8 cellular contexts compared by ENCODE assay signal in genomic region chr18:32091325-32091723, GRCh38. TPM values are rescaled to one million over a fixed set of nuclear protein-coding genes. Genes with fewer than 3 reads are reported as not detected.
DNase-seq lines count a peak whose midpoint lies in the region; ATAC-seq, FAIRE-seq and TF ChIP-seq lines count a peak whose summit lies in the region.

No MANE protein-coding gene starts in this region.

- H3K9me3 ChIP-seq in AG04450 (ENCODE audit: control insufficient read depth, insufficient read depth, low read length): peaks cover 4% of the 10 kb centered on the region; the same call in 1 of the 2 replicates
- H3K9me3 ChIP-seq in KOPT-K1 (ENCODE audit: insufficient read depth, low read length, poor library complexity, severe bottlenecking): no peaks in the 10 kb centered on the region

- no peak for FAIRE-seq in RCC 7860 (lab: Jason Lieb, UNC)

- H3K4me1 Mint-ChIP-seq in naive B cell: peaks cover 28 to 34% (median 33%) of the 10 kb centered on the region in 3 donors

- ATAC-seq in naive B cell (ENCODE audit: low read depth in 2 of 2) (no peak), HG03457 (IDR thresholded peaks at IDR 0.05; ENCODE audit: unreplicated experiment) (no peak)

- CTCF ChIA-PET in AG04450 (lab: Charles Lee): interaction anchor here (1.1 kb wide), 1 partner anchor 379 kb away, joined by 3 read pairs; the partner anchor contains the start of gene GAREM1

- H3K27me3 ChIP-seq in AG04450 (ENCODE audit: control insufficient read depth, insufficient read depth, low read length): no peaks in the 10 kb centered on the region

- peak overlapping the region; percentile 99 to 100 (median 100) for H3K27ac Mint-ChIP-seq in naive B cell

- peak overlapping the region; percentile 68 for H3K4me3 ChIP-seq in AG04450 (ENCODE audit: low read depth, low read length)
- peak overlapping the region; percentile 95 for H3K4me3 ChIP-seq in choroid plexus epithelial cell (ENCODE audit: low read depth, low read length)

- H3K36me3 Mint-ChIP-seq in naive B cell: peaks cover 5 to 17% of the 10 kb centered on the region in 2 donors

- no peaks in the 10 kb centered on the region for H3K27me3 Mint-ChIP-seq in naive B cell

- H3K9me3 Mint-ChIP-seq in naive B cell: no peaks in the 10 kb centered on the region

- peak overlapping the region; percentile 95 to 100 (median 97) for H3K4me3 Mint-ChIP-seq in naive B cell

- POLR2A ChIA-PET in AG04450 (lab: Yijun Ruan, JAX): interaction anchor here (0.5 to 1.3 kb wide), 2 partner anchors 149 to 236 kb away, joined by 3 to 8 read pairs; partner anchors contain the start of gene TRAPPC8

- DNase-seq in AG04450 (ENCODE audit: low read depth, low spot score) (no peak), choroid plexus epithelial cell (ENCODE audit: low read depth) (no peak), naive B cell (no peak), RCC 7860 (ENCODE audit: low spot score) (no peak), NCI-H1417 (lab: John Stamatoyannopoulos, UW) (no peak), GM03348 (ENCODE audit: low spot score) (no peak)

- H3K36me3 ChIP-seq in KOPT-K1 (ENCODE audit: insufficient read depth, low read length): peaks cover 23% of the 10 kb centered on the region

- TF ChIP-seq CTCF in AG04450 (IDR thresholded peaks at IDR 0.05; ENCODE audit: low read depth, low read length) (no peak), choroid plexus epithelial cell (conservative IDR thresholded peaks at IDR 0.05; ENCODE audit: low read depth, low read length) (no peak)

- H3K27ac ChIP-seq in AG04450 (ENCODE audit: low read depth, low read length) (peak overlapping the region; percentile 98), KOPT-K1 (ENCODE audit: low read depth, low read length, poor library complexity, severe bottlenecking) (peak overlapping the region; percentile 98)

RNA-seq across cellular contexts. Expression of gene RNF138, which starts 0.3 kb away (rescaled TPM):
- 10.6 and 12.5 TPM in 2 replicates for polyA plus RNA-seq in AG04450 (2011; rRNA removed)
- polyA minus RNA-seq in AG04450 (2011; rRNA and poly(A)+ RNA removed): 23.8 and 26.9 TPM in 2 replicates
- 10 to 100 TPM; 53.3 to 76.0 (median 60.5) TPM for polyA plus RNA-seq in naive B cell (ENCODE audit: low read depth in 6 of 6)
